2 cellular contexts compared by ENCODE assay signal in genomic region chr15:39594764-39595620, GRCh38.
TF ChIP-seq lines count a peak whose summit lies in the region.

No MANE protein-coding gene starts in this region.

TF ChIP-seq in A549, 52 proteins besides CTCF, POLR2A, EP300 and RAD21:
- TF ChIP-seq KDM5A (IDR thresholded peaks at IDR 0.05) (no peak), FOSL2 (IDR thresholded peaks at IDR 0.05) (no peak), FOSL2 (CRISPR knock-in tag; IDR thresholded peaks at IDR 0.05) (no peak), HOXB13 (CRISPR knock-in tag; IDR thresholded peaks at IDR 0.05; ENCODE audit: low read depth) (no peak), ESRRA (IDR thresholded peaks at IDR 0.05; ENCODE audit: borderline replicate concordance, low read length) (no peak), RCOR1 (IDR thresholded peaks at IDR 0.05; ENCODE audit: low read depth, low read length) (no peak), MAZ (IDR thresholded peaks at IDR 0.05; ENCODE audit: borderline replicate concordance, low read depth, low read length) (no peak), TFCP2L1 (CRISPR knock-in tag; IDR thresholded peaks at IDR 0.05) (no peak), FOSB (CRISPR knock-in tag; IDR thresholded peaks at IDR 0.05) (no peak), POLR2AphosphoS2 (conservative IDR thresholded peaks at IDR 0.05; ENCODE audit: low read length) (no peak), PBX3 (IDR thresholded peaks at IDR 0.05) (no peak), ZSCAN20 (CRISPR knock-in tag; IDR thresholded peaks at IDR 0.05) (no peak), CHD4 (IDR thresholded peaks at IDR 0.05; ENCODE audit: borderline replicate concordance) (no peak)
TF ChIP-seq in A549: peak in this region for 0.

TF ChIP-seq in endothelial cell of umbilical vein, 7 proteins besides CTCF, POLR2A, EP300 and RAD21:
- TF ChIP-seq POLR2AphosphoS5 (IDR thresholded peaks at IDR 0.05; ENCODE audit: insufficient read depth, low read depth, low read length) (peak; percentile 69), EZH2 (IDR thresholded peaks at IDR 0.05; ENCODE audit: borderline replicate concordance, low read depth, low read length, severe bottlenecking) (no peak)
TF ChIP-seq in endothelial cell of umbilical vein: peak in this region for 1.
